24 cellular contexts compared by ENCODE assay signal in genomic region chr3:138325990-138326389, GRCh38. TPM values are rescaled to one million over a fixed set of nuclear protein-coding genes. Genes with fewer than 3 reads are reported as not detected.
DNase-seq lines count a peak whose midpoint lies in the region; ATAC-seq, FAIRE-seq and TF ChIP-seq lines count a peak whose summit lies in the region.
"Had no signal": no experiment of that assay in that cellular context is flagged by ENCODE, and none has a peak within 500 bp of the region (broad histone marks: within the 10 kb centered on the region; RNA-seq: fewer than 3 reads in every experiment).

No MANE protein-coding gene starts in this region.

- H3K27me3 Mint-ChIP-seq in T-helper 17 cell: no peaks in the 10 kb centered on the region

- no peaks in the 10 kb centered on the region for H3K36me3 Mint-ChIP-seq in T-helper 17 cell (ENCODE audit: low read depth)

- H3K9me3 ChIP-seq in smooth muscle cell (replicated peaks; ENCODE audit: low read depth): no peaks in the 10 kb centered on the region
- H3K9me3 ChIP-seq in T-helper 17 cell (ENCODE audit: control insufficient read depth, low read length, poor library complexity, severe bottlenecking): no peaks in the 10 kb centered on the region
- H3K9me3 ChIP-seq in uterus: no peaks in the 10 kb centered on the region
- H3K9me3 ChIP-seq: BE2C had no signal

- H3K4me1 ChIP-seq in foreskin keratinocyte (peaks cover 31% of the 10 kb centered on the region), smooth muscle cell (ENCODE audit: low read depth) (peaks cover 7% of the 10 kb centered on the region), uterus (peaks cover 3 to 10% of the 10 kb centered on the region in 2 donors)
- H3K4me1 ChIP-seq: BE2C had no signal

- no peaks in the 10 kb centered on the region for H4K20me1 ChIP-seq in smooth muscle cell (ENCODE audit: low read depth)

- peak overlapping the region; percentile 72 for H3K27ac ChIP-seq in foreskin keratinocyte
- H3K27ac ChIP-seq in smooth muscle cell (ENCODE audit: low read depth): peak overlapping the region; percentile 83
- no peak overlapping the region for H3K27ac ChIP-seq in uterus

- no peak overlapping the region for H3K9ac ChIP-seq in smooth muscle cell (ENCODE audit: low read depth)

- no peak overlapping the region for H3K27ac Mint-ChIP-seq in T-helper 17 cell
- H3K27ac Mint-ChIP-seq: CD4-positive, CD25-positive, alpha-beta regulatory T cell; H9; IgD-negative memory B cell had no signal

- peaks cover 19% of the 10 kb centered on the region for H3F3A ChIP-seq in smooth muscle cell (ENCODE audit: low read depth)

- ATAC-seq in foreskin keratinocyte (peak; percentile 6), T-helper 17 cell (no peak)
- ATAC-seq: HepG2 had no signal

- DNase-seq in DMS 273 treated with DMSO at 0.1 percent for 48 hours (lab: John Stamatoyannopoulos, UW) (peak; percentile 32), bronchial epithelial cell (ENCODE audit: low read depth) (peak; percentile 80), foreskin keratinocyte (peak; percentile 63 to 83), smooth muscle cell (lab: John Stamatoyannopoulos, UW; ENCODE audit: unreplicated experiment) (no peak), T-helper 17 cell (no peak), uterus (no peak), NCI-H2081 treated with DMSO at 0.1 percent for 48 hours (lab: John Stamatoyannopoulos, UW) (no peak)
- DNase-seq: ACHN; BE2C; C1 segment of cervical spinal cord; CD4-positive, CD25-positive, alpha-beta regulatory T cell; CD8-positive, alpha-beta memory T cell; COR-L47; DMS153; DMS79; GDM1; GOT3; H9 had no signal

- no peaks in the 10 kb centered on the region for H3K79me2 ChIP-seq in smooth muscle cell (ENCODE audit: low read depth)

- H3K4me2 ChIP-seq in smooth muscle cell: no peak overlapping the region

- intact Hi-C loops in uterus (cut with DNase I; ENCODE audit: low total_unique reads): no loop called here

- no peaks in the 10 kb centered on the region for H3K36me3 ChIP-seq in bronchial epithelial cell (ENCODE audit: control insufficient read depth, insufficient read depth, low read length)
- no peaks in the 10 kb centered on the region for H3K36me3 ChIP-seq in smooth muscle cell (ENCODE audit: low read depth)
- no peaks in the 10 kb centered on the region for H3K36me3 ChIP-seq in uterus
- H3K36me3 ChIP-seq: BE2C had no signal

- H3K4me1 Mint-ChIP-seq in T-helper 17 cell: peaks cover 30% of the 10 kb centered on the region

- no peak overlapping the region for H3K4me3 Mint-ChIP-seq in T-helper 17 cell
- H3K4me3 Mint-ChIP-seq: CD4-positive, CD25-positive, alpha-beta regulatory T cell; CD8-positive, alpha-beta memory T cell; H9; IgD-negative memory B cell had no signal

- FAIRE-seq in bronchial epithelial cell (lab: Jason Lieb, UNC): no peak
- FAIRE-seq: A204.1, GM12892, GM18507, HepG2 had no signal

- H3K27me3 ChIP-seq in bronchial epithelial cell (ENCODE audit: control insufficient read depth, insufficient read depth, low read length) (no peaks in the 10 kb centered on the region), foreskin keratinocyte (no peaks in the 10 kb centered on the region), smooth muscle cell (ENCODE audit: low read depth) (peaks cover 6% of the 10 kb centered on the region), uterus (no peaks in the 10 kb centered on the region)
- H3K27me3 ChIP-seq: BE2C had no signal

- H3K4me3 ChIP-seq in bronchial epithelial cell (ENCODE audit: low read depth, low read length): no peak overlapping the region
- H3K4me3 ChIP-seq in smooth muscle cell: no peak overlapping the region
- no peak overlapping the region for H3K4me3 ChIP-seq in uterus

- no peak overlapping the region for H2AFZ ChIP-seq in smooth muscle cell (ENCODE audit: low read depth)

- TF ChIP-seq CTCF in bronchial epithelial cell (IDR thresholded peaks at IDR 0.05; ENCODE audit: insufficient read depth, low read length, severe bottlenecking) (no peak), foreskin keratinocyte (conservative IDR thresholded peaks at IDR 0.05) (no peak), smooth muscle cell (IDR thresholded peaks at IDR 0.05; ENCODE audit: borderline replicate concordance, insufficient read depth, poor library complexity, severe bottlenecking) (no peak), uterus (IDR thresholded peaks at IDR 0.05) (no peak)

- TF ChIP-seq POLR2A in uterus (IDR thresholded peaks at IDR 0.05): no peak

RNA-seq across cellular contexts. Expression of gene NME9, which starts 3.7 kb away (rescaled TPM):
- total RNA-seq in bronchial epithelial cell (under 0.01 TPM in 1 of 2 replicates, not detected in the other), foreskin keratinocyte (not detected in 2 replicates), smooth muscle cell (not detected in 2 replicates), T-helper 17 cell (under 1 TPM; 0.60 to 0.85 TPM), uterus (1 to 10 TPM in 2 of 4 donors, not detected in 2; 1.3 to 5.0 TPM)
- polyA plus RNA-seq in foreskin keratinocyte (not detected in 2 replicates), smooth muscle cell (0.86 TPM in 1 of 2 replicates, not detected in the other)
- total RNA-seq: CD4-positive, CD25-positive, alpha-beta regulatory T cell; CD8-positive, alpha-beta memory T cell; Daoy; H9; HepG2 had no signal
- polyA plus RNA-seq: HepG2 had no signal

RNA-seq across cellular contexts. Expression of gene MRAS, which starts 22.4 kb away (rescaled TPM):
- total RNA-seq in bronchial epithelial cell (2.9 and 3.2 TPM in 2 replicates), foreskin keratinocyte (2.9 and 6.3 TPM in 2 replicates), smooth muscle cell (33.9 and 60.5 TPM in 2 replicates), T-helper 17 cell (1 to 10 TPM in 1 of 2 donors, under 1 TPM in 1; 0.13 to 1.6 TPM), uterus (10 to 100 TPM; 13.8 to 83.0 (median 46.8) TPM)
- polyA plus RNA-seq in foreskin keratinocyte (1.4 and 2.4 TPM in 2 replicates), smooth muscle cell (43.0 and 44.9 TPM in 2 replicates)
- total RNA-seq: CD4-positive, CD25-positive, alpha-beta regulatory T cell had no signal
- polyA plus RNA-seq: CD4-positive, CD25-positive, alpha-beta regulatory T cell; IgD-negative memory B cell had no signal

Comparison
In these comparisons a context has a peak if more than half of its experiments do, and no peak if none do; other contexts are left out.
1. DNase-seq: peak in DMS 273 treated with DMSO at 0.1 percent for 48 hours (single experiment), bronchial epithelial cell (single experiment) and foreskin keratinocyte (2 of 2); none in smooth muscle cell (single experiment), T-helper 17 cell (0 of 3), uterus (0 of 2) and NCI-H2081 treated with DMSO at 0.1 percent for 48 hours (single experiment).
2. H3K27ac ChIP-seq: peak in foreskin keratinocyte (single experiment) and smooth muscle cell (single experiment); none in uterus (0 of 2).